Comparison of ENCODE assay signal across 12 cellular contexts in genomic region chr1:110636149-110636935, GRCh38. TPM values are rescaled to one million over a fixed set of nuclear protein-coding genes. Genes with fewer than 3 reads are reported as not detected.
DNase-seq lines count a peak whose midpoint lies in the region; ATAC-seq and TF ChIP-seq lines count a peak whose summit lies in the region.
"Had no signal": no experiment of that assay in that cellular context is flagged by ENCODE, and none has a peak within 500 bp of the region (broad histone marks: within the 10 kb centered on the region; RNA-seq: fewer than 3 reads in every experiment).

No MANE protein-coding gene starts in this region.

- H3K36me3 Mint-ChIP-seq in activated naive CD8-positive, alpha-beta T cell treated with anti-CD3 and anti-CD28 coated beads, Interleukin-2, amount 10 ng/mL, durations not matched to agents 7 days and 5 days: peaks cover 13% of the 10 kb centered on the region

- no peaks in the 10 kb centered on the region for H3K9me3 ChIP-seq in Peyer's patch
- no peaks in the 10 kb centered on the region for H3K9me3 ChIP-seq in WERI-Rb-1 (ENCODE audit: severe bottlenecking)
- H3K9me3 ChIP-seq: neutrophil had no signal

- H3K27me3 ChIP-seq in Peyer's patch (no peaks in the 10 kb centered on the region), WERI-Rb-1 (ENCODE audit: insufficient read depth, low read depth, severe bottlenecking) (no peaks in the 10 kb centered on the region)

- H3K4me3 Mint-ChIP-seq in activated naive CD8-positive, alpha-beta T cell treated with anti-CD3 and anti-CD28 coated beads, Interleukin-2, amount 10 ng/mL, durations not matched to agents 7 days and 5 days: peak overlapping the region; percentile 65
- peak overlapping the region; percentile 71 to 79 for H3K4me3 Mint-ChIP-seq in stimulated activated naive CD8-positive, alpha-beta T cell treated with anti-CD3 and anti-CD28 coated beads, Interleukin-15, amount 100 ng/mL, for 72 hours
- H3K4me3 Mint-ChIP-seq: dendritic cell treated with granulocyte-macrophage colony-stimulating factor and Interleukin-4, amounts not matched to agents 40 ng/mL and 50 ng/mL, for 4 days had no signal

- H3K4me1 ChIP-seq in Peyer's patch: peaks cover 0 to 37% (median 18%) of the 10 kb centered on the region in 4 donors

- no peaks in the 10 kb centered on the region for H3K36me3 ChIP-seq in Peyer's patch
- no peaks in the 10 kb centered on the region for H3K36me3 ChIP-seq in WERI-Rb-1
- H3K36me3 ChIP-seq: neutrophil had no signal

- H3K27ac ChIP-seq in Peyer's patch: peak overlapping the region; percentile 28 to 83 (median 42)
- H3K27ac ChIP-seq in WERI-Rb-1: no peak overlapping the region
- H3K27ac ChIP-seq: neutrophil had no signal

- POLR2A ChIA-PET in activated naive CD8-positive, alpha-beta T cell treated with anti-CD3 and anti-CD28 coated beads, Interleukin-2, amount 10 ng/mL, durations not matched to agents 7 days and 5 days (lab: Charles Lee): interaction anchor here (1.1 to 5.7 kb wide), 5 partner anchors 11 to 239 kb away, joined by 3 to 76 read pairs (median 4); partner anchors contain the start of gene KCNA3

- H3K27me3 Mint-ChIP-seq in activated naive CD8-positive, alpha-beta T cell treated with anti-CD3 and anti-CD28 coated beads, Interleukin-2, amount 10 ng/mL, durations not matched to agents 7 days and 5 days: no peaks in the 10 kb centered on the region
- no peaks in the 10 kb centered on the region for H3K27me3 Mint-ChIP-seq in stimulated activated naive CD8-positive, alpha-beta T cell treated with anti-CD3 and anti-CD28 coated beads, Interleukin-15, amount 100 ng/mL, for 72 hours
- H3K27me3 Mint-ChIP-seq: dendritic cell treated with granulocyte-macrophage colony-stimulating factor and Interleukin-4, amounts not matched to agents 40 ng/mL and 50 ng/mL, for 4 days had no signal

- no peak overlapping the region for H3K4me3 ChIP-seq in Peyer's patch
- no peak overlapping the region for H3K4me3 ChIP-seq in WERI-Rb-1 (ENCODE audit: low read depth, low read length)

- TF ChIP-seq CTCF in Peyer's patch (IDR thresholded peaks at IDR 0.05): no peak
- TF ChIP-seq CTCF in WERI-Rb-1 (IDR thresholded peaks at IDR 0.05; ENCODE audit: low read depth, low read length): no peak

- H3K27ac Mint-ChIP-seq in activated naive CD8-positive, alpha-beta T cell treated with anti-CD3 and anti-CD28 coated beads, Interleukin-2, amount 10 ng/mL, durations not matched to agents 7 days and 5 days: peak overlapping the region; percentile 91
- peak overlapping the region in 1 of 2 donors; percentile 91 for H3K27ac Mint-ChIP-seq in stimulated activated naive CD8-positive, alpha-beta T cell treated with anti-CD3 and anti-CD28 coated beads, Interleukin-15, amount 100 ng/mL, for 72 hours

- TF ChIP-seq POLR2A in Peyer's patch (IDR thresholded peaks at IDR 0.05): no peak

- ATAC-seq in activated naive CD8-positive, alpha-beta T cell treated with anti-CD3 and anti-CD28 coated beads, Interleukin-2, amount 10 ng/mL, durations not matched to agents 7 days and 5 days (ENCODE audit: low read depth): no peak
- no peak for ATAC-seq in stimulated activated naive CD8-positive, alpha-beta T cell treated with anti-CD3 and anti-CD28 coated beads, Interleukin-15, amount 100 ng/mL, for 72 hours
- ATAC-seq in GM21360 (IDR thresholded peaks at IDR 0.05; ENCODE audit: unreplicated experiment): no peak

- DNase-seq in activated CD8-positive, alpha-beta memory T cell treated with anti-CD3 and anti-CD28 coated beads, Interleukin-2, amount 50 U/mL, for 48 hours: peak; percentile 53
- DNase-seq in activated CD8-positive, alpha-beta memory T cell treated with anti-CD3 and anti-CD28 coated beads, Interleukin-2, amount 50 U/mL, for 4 hours: no peak
- DNase-seq in Peyer's patch (peak in 2 of 3 donors; percentile 68 to 69), mucosa of gallbladder (ENCODE audit: low spot score) (no peak), WERI-Rb-1 (no peak)
- no peak for DNase-seq in activated naive CD8-positive, alpha-beta T cell treated with anti-CD3 and anti-CD28 coated beads, Interleukin-2, amount 10 ng/mL, durations not matched to agents 7 days and 5 days
- DNase-seq in stimulated activated naive CD8-positive, alpha-beta T cell treated with anti-CD3 and anti-CD28 coated beads, Interleukin-15, amount 100 ng/mL, for 72 hours: no peak
- DNase-seq: aorta had no signal

- peaks cover 5% of the 10 kb centered on the region for H3K9me3 Mint-ChIP-seq in activated naive CD8-positive, alpha-beta T cell treated with anti-CD3 and anti-CD28 coated beads, Interleukin-2, amount 10 ng/mL, durations not matched to agents 7 days and 5 days
- peaks cover 2 to 15% of the 10 kb centered on the region in 2 donors for H3K9me3 Mint-ChIP-seq in stimulated activated naive CD8-positive, alpha-beta T cell treated with anti-CD3 and anti-CD28 coated beads, Interleukin-15, amount 100 ng/mL, for 72 hours
- H3K9me3 Mint-ChIP-seq: dendritic cell treated with granulocyte-macrophage colony-stimulating factor and Interleukin-4, amounts not matched to agents 40 ng/mL and 50 ng/mL, for 4 days had no signal

- peaks cover 67% of the 10 kb centered on the region for H3K4me1 Mint-ChIP-seq in activated naive CD8-positive, alpha-beta T cell treated with anti-CD3 and anti-CD28 coated beads, Interleukin-2, amount 10 ng/mL, durations not matched to agents 7 days and 5 days
- peaks cover 2% of the 10 kb centered on the region for H3K4me1 Mint-ChIP-seq in stimulated activated naive CD8-positive, alpha-beta T cell treated with anti-CD3 and anti-CD28 coated beads, Interleukin-15, amount 100 ng/mL, for 72 hours

RNA-seq across cellular contexts. Expression of gene KCNA2, which starts 30.2 kb away (rescaled TPM):
- total RNA-seq in Peyer's patch: under 1 TPM in 2 of 4 donors, not detected in 2; 0.38 to 0.40 TPM
- total RNA-seq in activated naive CD8-positive, alpha-beta T cell treated with anti-CD3 and anti-CD28 coated beads, Interleukin-2, amount 10 ng/mL, durations not matched to agents 7 days and 5 days: 1 to 10 TPM; 1.1 to 1.6 TPM
- 1.8 TPM for total RNA-seq in mucosa of gallbladder
- total RNA-seq: NCI-H460 had no signal

RNA-seq across cellular contexts. Expression of gene KCNA3, which starts 38.4 kb away (rescaled TPM):
- total RNA-seq in Peyer's patch (10 to 100 TPM in 1 of 4 donors, 1 to 10 TPM in 3; 2.2 to 21.5 (median 2.9) TPM), mucosa of gallbladder (3.5 TPM)
- 10 to 100 TPM; 68.4 to 74.0 TPM for total RNA-seq in activated naive CD8-positive, alpha-beta T cell treated with anti-CD3 and anti-CD28 coated beads, Interleukin-2, amount 10 ng/mL, durations not matched to agents 7 days and 5 days
- total RNA-seq: NCI-H460 had no signal

Comparison
In these comparisons a context has a peak if more than half of its experiments do, and no peak if none do; other contexts are left out.
1. DNase-seq: peak in activated CD8-positive, alpha-beta memory T cell treated with anti-CD3 and anti-CD28 coated beads, Interleukin-2, amount 50 U/mL, for 48 hours (single experiment) and Peyer's patch (2 of 3); none in activated CD8-positive, alpha-beta memory T cell treated with anti-CD3 and anti-CD28 coated beads, Interleukin-2, amount 50 U/mL, for 4 hours (single experiment), activated naive CD8-positive, alpha-beta T cell treated with anti-CD3 and anti-CD28 coated beads, Interleukin-2, amount 10 ng/mL, durations not matched to agents 7 days and 5 days (single experiment), stimulated activated naive CD8-positive, alpha-beta T cell treated with anti-CD3 and anti-CD28 coated beads, Interleukin-15, amount 100 ng/mL, for 72 hours (0 of 2), mucosa of gallbladder (single experiment) and WERI-Rb-1 (single experiment).